In the genomic region with DNA sequence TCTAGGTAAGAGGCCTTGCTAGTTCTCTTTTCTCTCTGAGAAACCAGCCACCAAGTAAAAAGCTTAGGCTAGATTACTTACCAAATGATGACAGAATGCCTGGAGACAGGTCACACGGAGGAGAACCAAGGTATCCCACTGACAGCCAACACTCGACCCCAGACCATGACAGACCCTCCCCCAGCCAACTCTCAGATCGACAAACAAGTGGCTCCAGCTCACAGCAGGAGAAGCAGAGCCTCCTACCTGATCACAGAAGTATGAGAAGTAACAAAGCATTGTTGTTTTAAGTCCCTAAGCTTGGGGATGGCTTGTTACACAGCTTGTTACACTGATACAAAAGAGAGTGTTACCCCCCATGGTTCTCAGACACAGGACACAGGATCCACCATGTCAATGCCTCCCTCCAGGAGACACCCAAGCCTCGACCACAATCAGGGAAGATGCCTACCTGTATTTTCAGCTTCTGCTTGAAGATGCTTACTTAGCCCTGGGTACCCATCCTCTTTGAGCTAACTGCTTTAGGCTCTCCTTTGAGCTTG, we compare ENCODE assay signal across 15 cellular contexts.
DNase-seq lines count a peak whose midpoint lies in the region; ATAC-seq and TF ChIP-seq lines count a peak whose summit lies in the region.
"Had no signal": no experiment of that assay in that cellular context is flagged by ENCODE, and none has a peak within 500 bp of the region (broad histone marks: within the 10 kb centered on the region; RNA-seq: fewer than 3 reads in every experiment).

No MANE protein-coding gene starts in this region.

- H3K27ac Mint-ChIP-seq in activated CD4-positive, alpha-beta T cell treated with anti-CD3 and anti-CD28 coated beads, Interleukin-2, amount 10 ng/mL, durations not matched to agents 24 days and 14 days, result peak overlapping the region; percentile 71
- no peak overlapping the region for H3K27ac Mint-ChIP-seq in activated CD4-positive, alpha-beta T cell treated with anti-CD3 and anti-CD28 coated beads for 36 hours
- peak overlapping the region; percentile 7 for H3K27ac Mint-ChIP-seq in activated T-helper 2 cell treated with anti-CD3 and anti-CD28 coated beads, Interferon-gamma antibody, Interleukin-2, Interleukin-4, amounts not matched to agents 10 μg/mL and 5 μg/mL and 100 μg/mL, durations not matched to agents 14 hours and 24 hours and 36 hours
- H3K27ac Mint-ChIP-seq in neural crest cell (ENCODE audit: unreplicated experiment), result peak overlapping the region; percentile 44
- H3K27ac Mint-ChIP-seq: CD8-positive, alpha-beta T cell had no signal

- H3K4me3 ChIP-seq in HEK293 (ENCODE audit: low read depth, low read length) (no peak overlapping the region), gastroesophageal sphincter (no peak overlapping the region)

- H3K9me3 ChIP-seq in HEK293 (ENCODE audit: control insufficient read depth, insufficient read depth, low read depth, low read length) (no peaks in the 10 kb centered on the region), gastroesophageal sphincter (no peaks in the 10 kb centered on the region)
- H3K9me3 ChIP-seq: Caco-2 had no signal

- TF ChIP-seq CTCF in HEK293 (tag by site-specific recombination; IDR thresholded peaks at IDR 0.05) (no peak), neural crest cell (conservative IDR thresholded peaks at IDR 0.05) (no peak), gastroesophageal sphincter (IDR thresholded peaks at IDR 0.05) (no peak)

- 67 to 100% methylated on average over 1 to 3 of the region's 4 CpGs for WGBS in gastroesophageal sphincter (ENCODE audit: low coverage in 1 of 2), 2 donors

- no peak overlapping the region for H3K4me3 Mint-ChIP-seq in activated CD4-positive, alpha-beta T cell treated with anti-CD3 and anti-CD28 coated beads, Interleukin-2, amount 10 ng/mL, durations not matched to agents 24 days and 14 days
- no peak overlapping the region for H3K4me3 Mint-ChIP-seq in activated CD4-positive, alpha-beta T cell treated with anti-CD3 and anti-CD28 coated beads for 36 hours
- no peak overlapping the region for H3K4me3 Mint-ChIP-seq in activated T-helper 2 cell treated with anti-CD3 and anti-CD28 coated beads, Interferon-gamma antibody, Interleukin-2, Interleukin-4, amounts not matched to agents 10 μg/mL and 5 μg/mL and 100 μg/mL, durations not matched to agents 14 hours and 24 hours and 36 hours (ENCODE audit: low read depth)
- H3K4me3 Mint-ChIP-seq in neural crest cell, result no peak overlapping the region
- H3K4me3 Mint-ChIP-seq: CD14-positive monocyte; CD8-positive, alpha-beta T cell had no signal

- no peaks in the 10 kb centered on the region for H3K36me3 ChIP-seq in HEK293 (ENCODE audit: control insufficient read depth in 2 of 2, insufficient read depth in 1 of 2, low read length in 2 of 2)
- H3K36me3 ChIP-seq in gastroesophageal sphincter, result no peaks in the 10 kb centered on the region

- no peaks in the 10 kb centered on the region for H3K27me3 Mint-ChIP-seq in activated CD4-positive, alpha-beta T cell treated with anti-CD3 and anti-CD28 coated beads, Interleukin-2, amount 10 ng/mL, durations not matched to agents 24 days and 14 days
- no peaks in the 10 kb centered on the region for H3K27me3 Mint-ChIP-seq in activated CD4-positive, alpha-beta T cell treated with anti-CD3 and anti-CD28 coated beads for 36 hours
- no peaks in the 10 kb centered on the region for H3K27me3 Mint-ChIP-seq in activated T-helper 2 cell treated with anti-CD3 and anti-CD28 coated beads, Interferon-gamma antibody, Interleukin-2, Interleukin-4, amounts not matched to agents 10 μg/mL and 5 μg/mL and 100 μg/mL, durations not matched to agents 14 hours and 24 hours and 36 hours (ENCODE audit: low read depth)
- no peaks in the 10 kb centered on the region for H3K27me3 Mint-ChIP-seq in neural crest cell (ENCODE audit: low read depth)

- peaks cover 6% of the 10 kb centered on the region for H3K36me3 Mint-ChIP-seq in activated CD4-positive, alpha-beta T cell treated with anti-CD3 and anti-CD28 coated beads, Interleukin-2, amount 10 ng/mL, durations not matched to agents 24 days and 14 days (ENCODE audit: low read depth)
- peaks cover 4% of the 10 kb centered on the region for H3K36me3 Mint-ChIP-seq in activated CD4-positive, alpha-beta T cell treated with anti-CD3 and anti-CD28 coated beads for 36 hours (ENCODE audit: low read depth)
- peaks cover 4% of the 10 kb centered on the region for H3K36me3 Mint-ChIP-seq in activated T-helper 2 cell treated with anti-CD3 and anti-CD28 coated beads, Interferon-gamma antibody, Interleukin-2, Interleukin-4, amounts not matched to agents 10 μg/mL and 5 μg/mL and 100 μg/mL, durations not matched to agents 14 hours and 24 hours and 36 hours (ENCODE audit: low read depth)
- H3K36me3 Mint-ChIP-seq in neural crest cell (ENCODE audit: low read depth), result no peaks in the 10 kb centered on the region
- H3K36me3 Mint-ChIP-seq: CD8-positive, alpha-beta T cell had no signal

- H3K27me3 ChIP-seq in gastroesophageal sphincter, result no peaks in the 10 kb centered on the region

- H3K9me3 Mint-ChIP-seq in activated CD4-positive, alpha-beta T cell treated with anti-CD3 and anti-CD28 coated beads, Interleukin-2, amount 10 ng/mL, durations not matched to agents 24 days and 14 days, result peaks cover 21% of the 10 kb centered on the region
- peaks cover 5% of the 10 kb centered on the region for H3K9me3 Mint-ChIP-seq in activated CD4-positive, alpha-beta T cell treated with anti-CD3 and anti-CD28 coated beads for 36 hours (ENCODE audit: low read depth)
- peaks cover 9% of the 10 kb centered on the region for H3K9me3 Mint-ChIP-seq in activated T-helper 2 cell treated with anti-CD3 and anti-CD28 coated beads, Interferon-gamma antibody, Interleukin-2, Interleukin-4, amounts not matched to agents 10 μg/mL and 5 μg/mL and 100 μg/mL, durations not matched to agents 14 hours and 24 hours and 36 hours
- peaks cover 9% of the 10 kb centered on the region for H3K9me3 Mint-ChIP-seq in neural crest cell
- H3K9me3 Mint-ChIP-seq: CD8-positive, alpha-beta T cell had no signal

- CTCF ChIA-PET in activated CD4-positive, alpha-beta T cell treated with anti-CD3 and anti-CD28 coated beads for 36 hours (lab: Charles Lee), result no interaction called here
- CTCF ChIA-PET in HEK293 (lab: Yijun Ruan, JAX), result interaction anchor here (0.6 kb wide), 1 partner anchor 415 kb away, joined by 5 read pairs; no protein-coding TSS in a partner anchor

- ATAC-seq in activated CD4-positive, alpha-beta T cell treated with anti-CD3 and anti-CD28 coated beads for 36 hours, result no peak
- no peak for ATAC-seq in GM21576 (IDR thresholded peaks at IDR 0.05; ENCODE audit: unreplicated experiment)
- no peak for ATAC-seq in gastroesophageal sphincter
- ATAC-seq: CD8-positive, alpha-beta T cell had no signal

- H3K4me1 ChIP-seq in HEK293 (ENCODE audit: control insufficient read depth, insufficient read depth, low read length) (peaks cover 19% of the 10 kb centered on the region), gastroesophageal sphincter (peaks cover 0 to 17% (median 0%) of the 10 kb centered on the region in 3 donors)
- H3K4me1 ChIP-seq: Caco-2 had no signal

- H3K27ac ChIP-seq in HEK293 (ENCODE audit: extremely low read depth, low read depth, low read length) (no peak overlapping the region), gastroesophageal sphincter (no peak overlapping the region)
- H3K27ac ChIP-seq: 22Rv1 had no signal

- POLR2A ChIA-PET in activated CD4-positive, alpha-beta T cell treated with anti-CD3 and anti-CD28 coated beads for 36 hours (lab: Charles Lee), result interaction anchor here (0.7 kb wide), 1 partner anchor 15 kb away, joined by 3 read pairs; no protein-coding TSS in a partner anchor
- POLR2A ChIA-PET in HEK293 (lab: Yijun Ruan, JAX), result interaction anchor here (0.6 kb wide), 1 partner anchor 51 kb away, joined by 3 read pairs; no protein-coding TSS in a partner anchor

- no peak for DNase-seq in activated CD4-positive, alpha-beta T cell treated with anti-CD3 and anti-CD28 coated beads, Interleukin-2, amount 10 ng/mL, durations not matched to agents 24 days and 14 days
- no peak for DNase-seq in activated CD4-positive, alpha-beta T cell treated with anti-CD3 and anti-CD28 coated beads for 36 hours
- DNase-seq in activated T-helper 2 cell treated with anti-CD3 and anti-CD28 coated beads, Interferon-gamma antibody, Interleukin-2, Interleukin-4, amounts not matched to agents 10 μg/mL and 5 μg/mL and 100 μg/mL, durations not matched to agents 14 hours and 24 hours and 36 hours (ENCODE audit: low spot score), result no peak
- DNase-seq in neural crest cell (ENCODE audit: low read depth, low spot score) (no peak), GM19240 (ENCODE audit: insufficient read length, low spot score) (no peak)
- DNase-seq: Caco-2; CD8-positive, alpha-beta T cell; DND-41; GF-D8; H7 had no signal

- no peak for TF ChIP-seq EP300 in gastroesophageal sphincter (IDR thresholded peaks at IDR 0.05)

- peaks cover 31% of the 10 kb centered on the region for H3K4me1 Mint-ChIP-seq in activated CD4-positive, alpha-beta T cell treated with anti-CD3 and anti-CD28 coated beads, Interleukin-2, amount 10 ng/mL, durations not matched to agents 24 days and 14 days
- H3K4me1 Mint-ChIP-seq in activated CD4-positive, alpha-beta T cell treated with anti-CD3 and anti-CD28 coated beads for 36 hours, result peaks cover 31% of the 10 kb centered on the region
- H3K4me1 Mint-ChIP-seq in activated T-helper 2 cell treated with anti-CD3 and anti-CD28 coated beads, Interferon-gamma antibody, Interleukin-2, Interleukin-4, amounts not matched to agents 10 μg/mL and 5 μg/mL and 100 μg/mL, durations not matched to agents 14 hours and 24 hours and 36 hours (ENCODE audit: low read depth), result peaks cover 28% of the 10 kb centered on the region
- peaks cover 69% of the 10 kb centered on the region for H3K4me1 Mint-ChIP-seq in neural crest cell

- TF ChIP-seq POLR2A in gastroesophageal sphincter (IDR thresholded peaks at IDR 0.05), result no peak

- intact Hi-C loops in activated CD4-positive, alpha-beta T cell treated with anti-CD3 and anti-CD28 coated beads, Interleukin-2, amount 10 ng/mL, durations not matched to agents 24 days and 14 days (cut with micrococcal nuclease), result no loop called here
- intact Hi-C loops in activated CD4-positive, alpha-beta T cell treated with anti-CD3 and anti-CD28 coated beads for 36 hours (cut with DNase I, micrococcal nuclease), result loop anchor here (5.0 kb wide), 3 partner anchors 90 to 595 kb away; a partner anchor contains a TSS
- intact Hi-C loops in activated T-helper 2 cell treated with anti-CD3 and anti-CD28 coated beads, Interferon-gamma antibody, Interleukin-2, Interleukin-4, amounts not matched to agents 10 μg/mL and 5 μg/mL and 100 μg/mL, durations not matched to agents 14 hours and 24 hours and 36 hours (cut with micrococcal nuclease), result no loop called here

TF ChIP-seq in HEK293, 187 proteins besides CTCF, POLR2A, EP300 and RAD21 (continues in another document):
- no peak for TF ChIP-seq ZNF747 (tag by site-specific recombination; IDR thresholded peaks at IDR 0.05)
- no peak for TF ChIP-seq ZNF423 (tag by site-specific recombination; IDR thresholded peaks at IDR 0.05)
- TF ChIP-seq RBAK (tag by site-specific recombination; IDR thresholded peaks at IDR 0.05), result 0 out of 2 replicates have a peak, but pooled peaks have one; percentile 70
- no peak for TF ChIP-seq GLIS2 (tag by site-specific recombination; IDR thresholded peaks at IDR 0.05)

Comparison
In these comparisons a context has a peak if more than half of its experiments do, and no peak if none do; other contexts are left out.
1. intact Hi-C loops: an anchor here in activated CD4-positive, alpha-beta T cell treated with anti-CD3 and anti-CD28 coated beads for 36 hours (5.0 kb wide); none called in activated CD4-positive, alpha-beta T cell treated with anti-CD3 and anti-CD28 coated beads, Interleukin-2, amount 10 ng/mL, durations not matched to agents 24 days and 14 days and activated T-helper 2 cell treated with anti-CD3 and anti-CD28 coated beads, Interferon-gamma antibody, Interleukin-2, Interleukin-4, amounts not matched to agents 10 μg/mL and 5 μg/mL and 100 μg/mL, durations not matched to agents 14 hours and 24 hours and 36 hours.